Comparison of ENCODE assay signal across 8 cellular contexts in the genomic region with DNA sequence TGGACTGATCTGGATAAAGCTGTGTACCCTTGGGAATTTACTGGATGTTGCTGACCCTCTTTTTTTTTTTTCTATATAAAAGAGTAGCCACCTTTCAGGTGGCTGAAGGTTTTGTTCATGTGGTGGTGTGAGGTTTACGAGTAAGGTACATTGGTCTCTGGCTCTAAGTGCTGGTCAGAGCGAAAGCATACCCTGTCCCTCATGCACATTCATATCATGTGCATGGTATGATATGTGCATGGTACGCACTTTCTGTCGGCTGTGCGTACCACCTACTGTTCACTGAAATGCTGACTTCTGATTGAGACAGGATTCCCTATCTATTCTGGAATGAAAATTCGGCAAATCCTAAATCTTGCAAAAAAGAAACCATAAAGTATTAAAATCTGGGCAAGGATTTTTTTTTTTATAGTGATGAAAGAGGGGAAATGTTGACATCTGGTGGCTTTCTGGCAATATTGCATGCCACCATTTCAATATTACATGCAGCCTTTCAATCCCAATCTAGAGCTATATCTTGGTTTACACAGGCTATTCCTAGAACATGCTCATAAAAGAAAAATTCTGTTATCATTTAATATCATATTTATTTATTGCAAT. TPM values are rescaled to one million over a fixed set of nuclear protein-coding genes. Genes with fewer than 3 reads are reported as not detected.
DNase-seq lines count a peak whose midpoint lies in the region; ATAC-seq and TF ChIP-seq lines count a peak whose summit lies in the region.

No MANE protein-coding gene starts in this region.

- WGBS in liver: 51% methylated on average over 6 of the region's 6 CpGs

- no peak overlapping the region for H3K4me3 ChIP-seq in astrocyte of the cerebellum (ENCODE audit: low read depth, low read length)
- H3K4me3 ChIP-seq in liver (ENCODE audit: low read depth in 1 of 3, low read length in 3 of 3): peak overlapping the region in 2 of 3 donors; percentile 9 to 57

- peak overlapping the region in 1 of 2 donors; percentile 54 for H3K9ac ChIP-seq in liver (ENCODE audit: low read depth in 1 of 2, low read length in 2 of 2)

- intact Hi-C loops in Right ventricle myocardium superior (cut with DNase I) (loop anchor here (5.0 kb wide), 1 partner anchor 70 kb away; a partner anchor contains a TSS), cardiac septum (cut with DNase I) (loop anchor here (5.0 kb wide), 1 partner anchor 70 kb away; a partner anchor contains a TSS)

- DNase-seq in Right ventricle myocardium superior (no peak), cardiac septum (ENCODE audit: low spot score) (no peak), astrocyte of the cerebellum (ENCODE audit: low read depth) (no peak), cortex of kidney (lab: John Stamatoyannopoulos, UW) (no peak)

- TF ChIP-seq CTCF in astrocyte of the cerebellum (IDR thresholded peaks at IDR 0.05; ENCODE audit: low read depth, low read length, missing control alignments) (peak; percentile 63), liver (IDR thresholded peaks at IDR 0.05; ENCODE audit: low read depth, low read length, missing input control) (peak; percentile 87)

- no peaks in the 10 kb centered on the region for H3K9me3 ChIP-seq in liver (ENCODE audit: control insufficient read depth in 4 of 4, low read length in 3 of 4)

- no peaks in the 10 kb centered on the region for H3K27me3 ChIP-seq in liver (ENCODE audit: control insufficient read depth in 4 of 4, insufficient read depth in 4 of 4, low read length in 3 of 4)

- in situ Hi-C loops in astrocyte of the cerebellum (cut with HindIII; ENCODE audit: low sequenced_read_pairs): loop anchor here (5.0 kb wide), 1 partner anchor 65 kb away; no protein-coding TSS in a partner anchor

- peak; percentile 53 for ATAC-seq in Right ventricle myocardium superior (ENCODE audit: poor library complexity)
- ATAC-seq in HG03520 (IDR thresholded peaks at IDR 0.05; ENCODE audit: unreplicated experiment): peak; percentile 48
- ATAC-seq in GM21825 (IDR thresholded peaks at IDR 0.05; ENCODE audit: unreplicated experiment): no peak
- ATAC-seq in GM21360 (IDR thresholded peaks at IDR 0.05; ENCODE audit: unreplicated experiment): no peak

- peak; percentile 83 to 85 for TF ChIP-seq RAD21 in liver (IDR thresholded peaks at IDR 0.05)

- H3K27ac ChIP-seq in liver (ENCODE audit: low read depth in 1 of 2, low read length in 2 of 2): no peak overlapping the region

- no peaks in the 10 kb centered on the region for H3K36me3 ChIP-seq in liver (ENCODE audit: control insufficient read depth in 4 of 4, insufficient read depth in 3 of 4, low read depth in 1 of 4, low read length in 3 of 4)

- peaks cover 0 to 6% (median 3%) of the 10 kb centered on the region in 4 donors for H3K4me1 ChIP-seq in liver (ENCODE audit: control insufficient read depth in 4 of 4, insufficient read depth in 4 of 4, low read length in 3 of 4)

TF ChIP-seq in liver, 16 proteins besides CTCF, POLR2A, EP300 and RAD21:
- no peak for TF ChIP-seq EGR1 (IDR thresholded peaks at IDR 0.05; ENCODE audit: low read depth in 2 of 2)
- TF ChIP-seq, protein P1, sequence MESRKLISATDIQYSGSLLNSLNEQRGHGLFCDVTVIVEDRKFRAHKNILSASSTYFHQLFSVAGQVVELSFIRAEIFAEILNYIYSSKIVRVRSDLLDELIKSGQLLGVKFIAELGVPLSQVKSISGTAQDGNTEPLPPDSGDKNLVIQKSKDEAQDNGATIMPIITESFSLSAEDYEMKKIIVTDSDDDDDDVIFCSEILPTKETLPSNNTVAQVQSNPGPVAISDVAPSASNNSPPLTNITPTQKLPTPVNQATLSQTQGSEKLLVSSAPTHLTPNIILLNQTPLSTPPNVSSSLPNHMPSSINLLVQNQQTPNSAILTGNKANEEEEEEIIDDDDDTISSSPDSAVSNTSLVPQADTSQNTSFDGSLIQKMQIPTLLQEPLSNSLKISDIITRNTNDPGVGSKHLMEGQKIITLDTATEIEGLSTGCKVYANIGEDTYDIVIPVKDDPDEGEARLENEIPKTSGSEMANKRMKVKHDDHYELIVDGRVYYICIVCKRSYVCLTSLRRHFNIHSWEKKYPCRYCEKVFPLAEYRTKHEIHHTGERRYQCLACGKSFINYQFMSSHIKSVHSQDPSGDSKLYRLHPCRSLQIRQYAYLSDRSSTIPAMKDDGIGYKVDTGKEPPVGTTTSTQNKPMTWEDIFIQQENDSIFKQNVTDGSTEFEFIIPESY (IDR thresholded peaks at IDR 0.05): no peak
- no peak for TF ChIP-seq FOXA1 (IDR thresholded peaks at IDR 0.05)
- no peak for TF ChIP-seq HNF4A (conservative IDR thresholded peaks at IDR 0.05)
- TF ChIP-seq FOXA2 (IDR thresholded peaks at IDR 0.05): no peak
- TF ChIP-seq JUND (IDR thresholded peaks at IDR 0.05): no peak
- TF ChIP-seq SP1 (IDR thresholded peaks at IDR 0.05): no peak
- TF ChIP-seq, protein P2, sequence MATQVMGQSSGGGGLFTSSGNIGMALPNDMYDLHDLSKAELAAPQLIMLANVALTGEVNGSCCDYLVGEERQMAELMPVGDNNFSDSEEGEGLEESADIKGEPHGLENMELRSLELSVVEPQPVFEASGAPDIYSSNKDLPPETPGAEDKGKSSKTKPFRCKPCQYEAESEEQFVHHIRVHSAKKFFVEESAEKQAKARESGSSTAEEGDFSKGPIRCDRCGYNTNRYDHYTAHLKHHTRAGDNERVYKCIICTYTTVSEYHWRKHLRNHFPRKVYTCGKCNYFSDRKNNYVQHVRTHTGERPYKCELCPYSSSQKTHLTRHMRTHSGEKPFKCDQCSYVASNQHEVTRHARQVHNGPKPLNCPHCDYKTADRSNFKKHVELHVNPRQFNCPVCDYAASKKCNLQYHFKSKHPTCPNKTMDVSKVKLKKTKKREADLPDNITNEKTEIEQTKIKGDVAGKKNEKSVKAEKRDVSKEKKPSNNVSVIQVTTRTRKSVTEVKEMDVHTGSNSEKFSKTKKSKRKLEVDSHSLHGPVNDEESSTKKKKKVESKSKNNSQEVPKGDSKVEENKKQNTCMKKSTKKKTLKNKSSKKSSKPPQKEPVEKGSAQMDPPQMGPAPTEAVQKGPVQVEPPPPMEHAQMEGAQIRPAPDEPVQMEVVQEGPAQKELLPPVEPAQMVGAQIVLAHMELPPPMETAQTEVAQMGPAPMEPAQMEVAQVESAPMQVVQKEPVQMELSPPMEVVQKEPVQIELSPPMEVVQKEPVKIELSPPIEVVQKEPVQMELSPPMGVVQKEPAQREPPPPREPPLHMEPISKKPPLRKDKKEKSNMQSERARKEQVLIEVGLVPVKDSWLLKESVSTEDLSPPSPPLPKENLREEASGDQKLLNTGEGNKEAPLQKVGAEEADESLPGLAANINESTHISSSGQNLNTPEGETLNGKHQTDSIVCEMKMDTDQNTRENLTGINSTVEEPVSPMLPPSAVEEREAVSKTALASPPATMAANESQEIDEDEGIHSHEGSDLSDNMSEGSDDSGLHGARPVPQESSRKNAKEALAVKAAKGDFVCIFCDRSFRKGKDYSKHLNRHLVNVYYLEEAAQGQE (IDR thresholded peaks at IDR 0.05): no peak
- no peak for TF ChIP-seq NR2F2 (IDR thresholded peaks at IDR 0.05)
- no peak for TF ChIP-seq RXRA (IDR thresholded peaks at IDR 0.05)

RNA-seq across cellular contexts. Expression of a gene that starts 32.8 kb away (rescaled TPM):
- total RNA-seq in Right ventricle myocardium superior (14.6 TPM), cardiac septum (5.8 TPM), liver (10 to 100 TPM; 15.5 to 27.1 TPM)
- 10 to 100 TPM; 12.0 to 14.5 TPM for polyA plus RNA-seq in liver

RNA-seq across cellular contexts. Expression of a gene that starts 54.1 kb away (rescaled TPM):
- total RNA-seq in Right ventricle myocardium superior (25.3 TPM), cardiac septum (20.4 TPM), liver (100 to 1,000 TPM in 1 of 2 donors, 10 to 100 TPM in 1; 28.4 to 119 TPM)
- polyA plus RNA-seq in liver: 10 to 100 TPM; 27.9 to 41.8 TPM

Comparison
In these comparisons a context has a peak if more than half of its experiments do, and no peak if none do; other contexts are left out.
1. ATAC-seq: peak in Right ventricle myocardium superior (single experiment) and HG03520 (single experiment); none in GM21825 (single experiment) and GM21360 (single experiment).